Comparison of ENCODE assay signal across 1 cellular context in genomic region chr6:36683656-36684446, GRCh38.
TF ChIP-seq lines count a peak whose summit lies in the region.

No MANE protein-coding gene starts in this region.

TF ChIP-seq in HepG2, 621 proteins besides CTCF, POLR2A, EP300 and RAD21 (continued from another document and continues in another):
- peak; percentile 51; the same call in 1 of the 2 replicates for TF ChIP-seq ZFP1 (CRISPR knock-in tag; IDR thresholded peaks at IDR 0.05)
- TF ChIP-seq KLF11 (CRISPR knock-in tag; IDR thresholded peaks at IDR 0.05), result 0 out of 2 replicates have a peak, but pooled peaks have one; percentile 39
- TF ChIP-seq ZBTB39 (CRISPR knock-in tag; IDR thresholded peaks at IDR 0.05), result 0 out of 2 replicates have a peak, but pooled peaks have one; percentile 66
- TF ChIP-seq ZBTB21 (CRISPR knock-in tag; IDR thresholded peaks at IDR 0.05), result 0 out of 2 replicates have a peak, but pooled peaks have one; percentile 22
- peak; percentile 78; the same call in 1 of the 2 replicates for TF ChIP-seq KDM5B (CRISPR knock-in tag; IDR thresholded peaks at IDR 0.05; ENCODE audit: borderline replicate concordance)
- no peak for TF ChIP-seq GABPA (IDR thresholded peaks at IDR 0.05; ENCODE audit: low read depth, low read length)
- TF ChIP-seq GABPA (CRISPR knock-in tag; IDR thresholded peaks at IDR 0.05; ENCODE audit: low read depth), result 0 out of 2 replicates have a peak, but pooled peaks have one; percentile 28
- TF ChIP-seq MYC (CRISPR knock-in tag; IDR thresholded peaks at IDR 0.05; ENCODE audit: borderline replicate concordance), result peak; percentile 48; the same call in 1 of the 2 replicates
- peak; percentile 83; the same call in 1 of the 2 replicates for TF ChIP-seq CCDC6 (CRISPR knock-in tag; IDR thresholded peaks at IDR 0.05)
- 0 out of 2 replicates have a peak, but pooled peaks have one; percentile 50 for TF ChIP-seq CHCHD3 (CRISPR knock-in tag; IDR thresholded peaks at IDR 0.05)
- TF ChIP-seq ZNF44 (CRISPR knock-in tag; IDR thresholded peaks at IDR 0.05), result no peak
- TF ChIP-seq IRF2 (CRISPR knock-in tag; IDR thresholded peaks at IDR 0.05), result no peak
- peak; percentile 94 for TF ChIP-seq RXRA (CRISPR knock-in tag; IDR thresholded peaks at IDR 0.05)
- TF ChIP-seq ATF4 (CRISPR knock-in tag; IDR thresholded peaks at IDR 0.05), result peak in 1 of 2 experiments; percentile 81; a peak in 1 of 4 replicates
- no peak for TF ChIP-seq MXI1 (IDR thresholded peaks at IDR 0.05; ENCODE audit: borderline replicate concordance, low read depth, low read length)
- TF ChIP-seq HMG20A (CRISPR knock-in tag; IDR thresholded peaks at IDR 0.05; ENCODE audit: borderline replicate concordance), result peak; percentile 92
- TF ChIP-seq LCORL (IDR thresholded peaks at IDR 0.05), result peak; percentile 67; the same call in 1 of the 2 replicates
- TF ChIP-seq LCORL (CRISPR knock-in tag; IDR thresholded peaks at IDR 0.05), result peak; percentile 95
- no peak; the same call in 1 of the 2 replicates for TF ChIP-seq KMT2B (CRISPR knock-in tag; IDR thresholded peaks at IDR 0.05)
- TF ChIP-seq CHD2 (IDR thresholded peaks at IDR 0.05; ENCODE audit: low read depth, low read length), result no peak
- peak; percentile 72; the same call in 1 of the 2 replicates for TF ChIP-seq BATF2 (CRISPR knock-in tag; IDR thresholded peaks at IDR 0.05)
- no peak for TF ChIP-seq HOMEZ (CRISPR knock-in tag; IDR thresholded peaks at IDR 0.05; ENCODE audit: low read depth)
- peak; percentile 94 for TF ChIP-seq ZHX1 (CRISPR knock-in tag; IDR thresholded peaks at IDR 0.05; ENCODE audit: low read depth)
- peak; percentile 95; the same call in 1 of the 2 replicates for TF ChIP-seq ZNF230 (CRISPR knock-in tag; IDR thresholded peaks at IDR 0.05)
- TF ChIP-seq ZNF441 (CRISPR knock-in tag; IDR thresholded peaks at IDR 0.05; ENCODE audit: borderline replicate concordance), result no peak
- TF ChIP-seq TFAP4 (IDR thresholded peaks at IDR 0.05; ENCODE audit: borderline replicate concordance, low read depth), result peak; percentile 63; the same call in 1 of the 2 replicates
- TF ChIP-seq ZBTB4 (CRISPR knock-in tag; IDR thresholded peaks at IDR 0.05; ENCODE audit: borderline replicate concordance), result peak; percentile 84; the same call in 1 of the 2 replicates
- peak; percentile 87; the same call in 1 of the 2 replicates for TF ChIP-seq HOXD1 (CRISPR knock-in tag; IDR thresholded peaks at IDR 0.05)
- TF ChIP-seq ZNF101 (CRISPR knock-in tag; IDR thresholded peaks at IDR 0.05; ENCODE audit: borderline replicate concordance, low read depth), result 0 out of 2 replicates have a peak, but pooled peaks have one; percentile 82
- no peak for TF ChIP-seq ZBTB40 (IDR thresholded peaks at IDR 0.05)
- TF ChIP-seq ZBTB40 (CRISPR knock-in tag; IDR thresholded peaks at IDR 0.05), result peak; percentile 53; the same call in 1 of the 2 replicates
- peak; percentile 93 for TF ChIP-seq BCL6 (CRISPR knock-in tag; IDR thresholded peaks at IDR 0.05)
- peak; percentile 88; the same call in 1 of the 2 replicates for TF ChIP-seq ZNF34 (CRISPR knock-in tag; IDR thresholded peaks at IDR 0.05; ENCODE audit: borderline replicate concordance)
- peak; percentile 75 for TF ChIP-seq ATF7-NPFF (CRISPR knock-in tag; IDR thresholded peaks at IDR 0.05; ENCODE audit: low read depth)
